8 cellular contexts compared by ENCODE assay signal in genomic region chr3:15377961-15378791, GRCh38. TPM values are rescaled to one million over a fixed set of nuclear protein-coding genes. Genes with fewer than 3 reads are reported as not detected.
DNase-seq lines count a peak whose midpoint lies in the region; ATAC-seq and TF ChIP-seq lines count a peak whose summit lies in the region.

No MANE protein-coding gene starts in this region.

- H3K23me2 ChIP-seq in H9 (ENCODE audit: insufficient read length, low read depth, low read length, poor library complexity, severe bottlenecking) = no peaks in the 10 kb centered on the region

- H2BK15ac ChIP-seq in H9 (ENCODE audit: low read depth, low read length) = no peak overlapping the region

- H3K4me1 ChIP-seq in H9 (ENCODE audit: insufficient read depth, low read length) = no peaks in the 10 kb centered on the region

- no peak overlapping the region for H4K91ac ChIP-seq in H9 (ENCODE audit: insufficient read length, low read depth, low read length)

- H3K18ac ChIP-seq in H9 (ENCODE audit: insufficient read length, low read depth, low read length) = no peak overlapping the region

- intact Hi-C loops in activated T-helper 2 cell treated with anti-CD3 and anti-CD28 coated beads, Interferon-gamma antibody, Interleukin-2, Interleukin-4, amounts not matched to agents 10 μg/mL and 5 μg/mL and 100 μg/mL, durations not matched to agents 14 hours and 24 hours and 36 hours (cut with micrococcal nuclease) = loop anchor here (1.0 to 2.0 kb wide), 6 partner anchors 17 to 171 kb away; partner anchors contain the start of genes CAPN7 and SH3BP5

- no peak overlapping the region for H3K23ac ChIP-seq in H9 (ENCODE audit: insufficient read length, low read depth, low read length)

- POLR2A ChIA-PET in RWPE1 (lab: Yijun Ruan, JAX; ENCODE audit: low non-redundant PET) = no interaction called here

- H2AFZ ChIP-seq in H9 (ENCODE audit: low read length) = no peak overlapping the region

- no peak overlapping the region for H3K14ac ChIP-seq in H9 (ENCODE audit: insufficient read depth, low read length)

- H2BK120ac ChIP-seq in H9 (ENCODE audit: low read depth, low read length, poor library complexity, severe bottlenecking) = no peak overlapping the region

- no peak overlapping the region for H4K5ac ChIP-seq in H9 (ENCODE audit: insufficient read length, low read depth, low read length)

- H3K4me2 ChIP-seq in H9 (ENCODE audit: insufficient read depth, insufficient read length, low read length) = no peak overlapping the region

- H4K8ac ChIP-seq in H9 (replicated peaks; ENCODE audit: insufficient read length, low read depth, low read length) = no peak overlapping the region

- no peak overlapping the region for H3K56ac ChIP-seq in H9 (ENCODE audit: insufficient read length, low read depth, low read length)

- H2BK5ac ChIP-seq in H9 (ENCODE audit: insufficient read length, low read length) = no peak overlapping the region

- H3K9me3 Mint-ChIP-seq in H9 = no peaks in the 10 kb centered on the region; a peak in 1 of 5 replicates
- no peaks in the 10 kb centered on the region for H3K9me3 Mint-ChIP-seq in activated T-helper 2 cell treated with anti-CD3 and anti-CD28 coated beads, Interferon-gamma antibody, Interleukin-2, Interleukin-4, amounts not matched to agents 10 μg/mL and 5 μg/mL and 100 μg/mL, durations not matched to agents 14 hours and 24 hours and 36 hours
- H3K9me3 Mint-ChIP-seq in neural crest cell = no peaks in the 10 kb centered on the region
- H3K9me3 Mint-ChIP-seq in stimulated activated naive CD8-positive, alpha-beta T cell treated with anti-CD3 and anti-CD28 coated beads, Interleukin-15, amount 100 ng/mL, for 72 hours = no peaks in the 10 kb centered on the region

- DNase-seq in ELR (ENCODE audit: low read depth) = peak; percentile 95
- peak; percentile 93 for DNase-seq in H9
- DNase-seq in LoVo (ENCODE audit: low spot score) = peak; percentile 93
- peak; percentile 56 for DNase-seq in RWPE1 (ENCODE audit: low spot score)
- peak; percentile 92 for DNase-seq in activated T-helper 2 cell treated with anti-CD3 and anti-CD28 coated beads, Interferon-gamma antibody, Interleukin-2, Interleukin-4, amounts not matched to agents 10 μg/mL and 5 μg/mL and 100 μg/mL, durations not matched to agents 14 hours and 24 hours and 36 hours (ENCODE audit: low spot score)
- peak; percentile 96 for DNase-seq in fibroblast of the conjunctiva (ENCODE audit: low read depth)
- DNase-seq in neural crest cell (ENCODE audit: low read depth, low spot score) = peak; percentile 86
- peak; percentile 86 to 93 for DNase-seq in stimulated activated naive CD8-positive, alpha-beta T cell treated with anti-CD3 and anti-CD28 coated beads, Interleukin-15, amount 100 ng/mL, for 72 hours

- peak; percentile 96 for ATAC-seq in stimulated activated naive CD8-positive, alpha-beta T cell treated with anti-CD3 and anti-CD28 coated beads, Interleukin-15, amount 100 ng/mL, for 72 hours

- no peaks in the 10 kb centered on the region for H3K36me3 Mint-ChIP-seq in H9 (ENCODE audit: insufficient read depth in 1 of 3, low read depth in 3 of 3)
- no peaks in the 10 kb centered on the region for H3K36me3 Mint-ChIP-seq in activated T-helper 2 cell treated with anti-CD3 and anti-CD28 coated beads, Interferon-gamma antibody, Interleukin-2, Interleukin-4, amounts not matched to agents 10 μg/mL and 5 μg/mL and 100 μg/mL, durations not matched to agents 14 hours and 24 hours and 36 hours (ENCODE audit: low read depth)
- H3K36me3 Mint-ChIP-seq in neural crest cell (ENCODE audit: low read depth) = no peaks in the 10 kb centered on the region

- peak; percentile 92 for TF ChIP-seq CTCF in H9 (conservative IDR thresholded peaks at IDR 0.05)
- TF ChIP-seq CTCF in RWPE1 (conservative IDR thresholded peaks at IDR 0.05; ENCODE audit: low read depth) = peak; percentile 81
- TF ChIP-seq CTCF in neural crest cell (conservative IDR thresholded peaks at IDR 0.05) = peak; percentile 93

- H3K9ac ChIP-seq in H9 (ENCODE audit: extremely low read depth, insufficient read length, low read length) = no peak overlapping the region

- H3K9me3 ChIP-seq in H9 (ENCODE audit: control insufficient read depth, low read depth, low read length) = no peaks in the 10 kb centered on the region

- no peak overlapping the region for H3K4ac ChIP-seq in H9 (ENCODE audit: low read depth, low read length)

- H3K79me1 ChIP-seq in H9 (ENCODE audit: insufficient read depth, low read depth, low read length, poor library complexity, severe bottlenecking) = no peaks in the 10 kb centered on the region

- no CpG with 5 or more reads among the region's 16 CpGs for WGBS in H9 (ENCODE audit: extremely low coverage, insufficient read length, low lambda C conversion rate)

- H3K27me3 Mint-ChIP-seq in H9 (ENCODE audit: low read depth) (no peaks in the 10 kb centered on the region), neural crest cell (ENCODE audit: low read depth) (no peaks in the 10 kb centered on the region)
- H3K27me3 Mint-ChIP-seq in activated T-helper 2 cell treated with anti-CD3 and anti-CD28 coated beads, Interferon-gamma antibody, Interleukin-2, Interleukin-4, amounts not matched to agents 10 μg/mL and 5 μg/mL and 100 μg/mL, durations not matched to agents 14 hours and 24 hours and 36 hours (ENCODE audit: low read depth) = no peaks in the 10 kb centered on the region
- peaks cover 6% of the 10 kb centered on the region for H3K27me3 Mint-ChIP-seq in stimulated activated naive CD8-positive, alpha-beta T cell treated with anti-CD3 and anti-CD28 coated beads, Interleukin-15, amount 100 ng/mL, for 72 hours

- H2BK20ac ChIP-seq in H9 (ENCODE audit: low read depth, low read length, poor library complexity, severe bottlenecking) = no peak overlapping the region

- H3K4me1 Mint-ChIP-seq in H9 (peaks cover 3 to 5% of the 10 kb centered on the region in 2 experiments; a peak in 3 of 4 replicates), neural crest cell (peaks cover 8% of the 10 kb centered on the region)
- H3K4me1 Mint-ChIP-seq in activated T-helper 2 cell treated with anti-CD3 and anti-CD28 coated beads, Interferon-gamma antibody, Interleukin-2, Interleukin-4, amounts not matched to agents 10 μg/mL and 5 μg/mL and 100 μg/mL, durations not matched to agents 14 hours and 24 hours and 36 hours (ENCODE audit: low read depth) = peaks cover 10% of the 10 kb centered on the region
- H3K4me1 Mint-ChIP-seq in stimulated activated naive CD8-positive, alpha-beta T cell treated with anti-CD3 and anti-CD28 coated beads, Interleukin-15, amount 100 ng/mL, for 72 hours = peaks cover 21% of the 10 kb centered on the region

- H3T11ph ChIP-seq in H9 (ENCODE audit: low read length) = no peak overlapping the region

- no peak overlapping the region for H2AK5ac ChIP-seq in H9 (ENCODE audit: insufficient read length, low read length)

- H3K27ac Mint-ChIP-seq in H9 (peak overlapping the region in 2 of 3 experiments; percentile 73 to 92; a peak in 3 of 7 replicates), neural crest cell (ENCODE audit: unreplicated experiment) (peak overlapping the region; percentile 58)
- H3K27ac Mint-ChIP-seq in activated T-helper 2 cell treated with anti-CD3 and anti-CD28 coated beads, Interferon-gamma antibody, Interleukin-2, Interleukin-4, amounts not matched to agents 10 μg/mL and 5 μg/mL and 100 μg/mL, durations not matched to agents 14 hours and 24 hours and 36 hours = peak overlapping the region; percentile 76
- peak overlapping the region; percentile 82 to 92 for H3K27ac Mint-ChIP-seq in stimulated activated naive CD8-positive, alpha-beta T cell treated with anti-CD3 and anti-CD28 coated beads, Interleukin-15, amount 100 ng/mL, for 72 hours

- H3K27ac ChIP-seq in H9 (ENCODE audit: insufficient read length, low read depth, low read length) = no peak overlapping the region
- H3K27ac ChIP-seq in RWPE1 = no peak overlapping the region

- no peaks in the 10 kb centered on the region for H3K27me3 ChIP-seq in H9 (ENCODE audit: insufficient read depth, low read length)

- no peak overlapping the region for H2BK12ac ChIP-seq in H9 (ENCODE audit: insufficient read length, low read depth, low read length)

- H3K4me3 Mint-ChIP-seq in H9 (peak overlapping the region; percentile 25 to 46; a peak in 2 of 5 replicates), neural crest cell (peak overlapping the region; percentile 4)
- H3K4me3 Mint-ChIP-seq in activated T-helper 2 cell treated with anti-CD3 and anti-CD28 coated beads, Interferon-gamma antibody, Interleukin-2, Interleukin-4, amounts not matched to agents 10 μg/mL and 5 μg/mL and 100 μg/mL, durations not matched to agents 14 hours and 24 hours and 36 hours (ENCODE audit: low read depth) = no peak overlapping the region
- H3K4me3 Mint-ChIP-seq in stimulated activated naive CD8-positive, alpha-beta T cell treated with anti-CD3 and anti-CD28 coated beads, Interleukin-15, amount 100 ng/mL, for 72 hours = no peak overlapping the region

- no peaks in the 10 kb centered on the region for H3K79me2 ChIP-seq in H9 (ENCODE audit: insufficient read depth, low read length)

- CTCF ChIA-PET in RWPE1 (lab: Yijun Ruan, JAX) = interaction anchor here (2.0 kb wide), 1 partner anchor 110 kb away, joined by 10 read pairs; no protein-coding TSS in a partner anchor

- no peaks in the 10 kb centered on the region for H4K20me1 ChIP-seq in H9 (ENCODE audit: control insufficient read depth, insufficient read depth, insufficient read length)

RNA-seq across cellular contexts. Expression of gene SH3BP5, which starts 45.8 kb away (rescaled TPM):
- total RNA-seq in H9 (2021) (5.5 and 6.8 TPM in 2 replicates), neural crest cell (4.8 and 5.2 TPM in 2 replicates)
- total RNA-seq in activated T-helper 2 cell treated with anti-CD3 and anti-CD28 coated beads, Interferon-gamma antibody, Interleukin-2, Interleukin-4, amounts not matched to agents 10 μg/mL and 5 μg/mL and 100 μg/mL, durations not matched to agents 14 hours and 24 hours and 36 hours = 14.8 and 15.0 TPM in 2 replicates

RNA-seq across cellular contexts. Expression of gene METTL6, which starts 49.2 kb away (rescaled TPM):
- total RNA-seq in H9 (2021) (24.1 and 25.6 TPM in 2 replicates), neural crest cell (27.3 and 28.2 TPM in 2 replicates)
- 16.1 and 16.5 TPM in 2 replicates for total RNA-seq in activated T-helper 2 cell treated with anti-CD3 and anti-CD28 coated beads, Interferon-gamma antibody, Interleukin-2, Interleukin-4, amounts not matched to agents 10 μg/mL and 5 μg/mL and 100 μg/mL, durations not matched to agents 14 hours and 24 hours and 36 hours

RNA-seq across cellular contexts. Expression of gene EAF1, which starts 49.2 kb away (rescaled TPM):
- total RNA-seq in H9 (2021) (34.3 and 37.9 TPM in 2 replicates), neural crest cell (24.9 and 26.3 TPM in 2 replicates)
- total RNA-seq in activated T-helper 2 cell treated with anti-CD3 and anti-CD28 coated beads, Interferon-gamma antibody, Interleukin-2, Interleukin-4, amounts not matched to agents 10 μg/mL and 5 μg/mL and 100 μg/mL, durations not matched to agents 14 hours and 24 hours and 36 hours = 23.9 and 25.9 TPM in 2 replicates

Comparison
In these comparisons a context has a peak if more than half of its experiments do, and no peak if none do; other contexts are left out.
1. H3K4me3 Mint-ChIP-seq: peak in H9 (2 of 2) and neural crest cell (single experiment); none in activated T-helper 2 cell treated with anti-CD3 and anti-CD28 coated beads, Interferon-gamma antibody, Interleukin-2, Interleukin-4, amounts not matched to agents 10 μg/mL and 5 μg/mL and 100 μg/mL, durations not matched to agents 14 hours and 24 hours and 36 hours (single experiment) and stimulated activated naive CD8-positive, alpha-beta T cell treated with anti-CD3 and anti-CD28 coated beads, Interleukin-15, amount 100 ng/mL, for 72 hours (0 of 2).
2. Peak in every context shown above with its lines, with median percentiles within 50 percentile points of each other: DNase-seq, H3K27ac Mint-ChIP-seq and CTCF ChIP-seq.